8 cellular contexts compared by ENCODE assay signal in genomic region chr12:52531563-52532300, GRCh38. TPM values are rescaled to one million over a fixed set of nuclear protein-coding genes. Genes with fewer than 3 reads are reported as not detected.
"Had no signal": no experiment of that assay in that cellular context is flagged by ENCODE, and none has a peak within 500 bp of the region (broad histone marks: within the 10 kb centered on the region; RNA-seq: fewer than 3 reads in every experiment).

No MANE protein-coding gene starts in this region.

- ATAC-seq: activated naive CD4-positive, alpha-beta T cell treated with anti-CD3 and anti-CD28 coated beads, Interleukin-2, amount 50 U/mL, for 72 hours had no signal

- H3K36me3 Mint-ChIP-seq: activated naive CD4-positive, alpha-beta T cell treated with anti-CD3 and anti-CD28 coated beads, Interleukin-2, amount 50 U/mL, for 72 hours had no signal

- DNase-seq: activated CD4-positive, alpha-beta T cell treated with anti-CD3 and anti-CD28 coated beads for 48 hours; IMR-90; NCI-H187; NCI-H526 treated with DMSO at 0.1 percent for 48 hours; SHP77 had no signal

- H3K9me3 Mint-ChIP-seq: activated naive CD4-positive, alpha-beta T cell treated with anti-CD3 and anti-CD28 coated beads, Interleukin-2, amount 50 U/mL, for 72 hours had no signal

RNA-seq across cellular contexts. Expression of gene KRT5, which starts 11.5 kb away (rescaled TPM):
- total RNA-seq: activated naive CD4-positive, alpha-beta T cell treated with anti-CD3 and anti-CD28 coated beads, Interleukin-2, amount 50 U/mL, for 72 hours; IMR-90; M059J had no signal
- polyA plus RNA-seq: IMR-90 had no signal

RNA-seq across cellular contexts. Expression of gene KRT71, which starts 21.2 kb away (rescaled TPM):
- total RNA-seq: activated naive CD4-positive, alpha-beta T cell treated with anti-CD3 and anti-CD28 coated beads, Interleukin-2, amount 50 U/mL, for 72 hours; IMR-90; M059J; OCI-LY7 had no signal
- polyA plus RNA-seq: IMR-90 had no signal

RNA-seq across cellular contexts. Expression of gene KRT6A, which starts 38.7 kb away (rescaled TPM):
- total RNA-seq: activated naive CD4-positive, alpha-beta T cell treated with anti-CD3 and anti-CD28 coated beads, Interleukin-2, amount 50 U/mL, for 72 hours; IMR-90; M059J had no signal
- polyA plus RNA-seq: IMR-90 had no signal

RNA-seq across cellular contexts. Expression of gene KRT74, which starts 41.9 kb away (rescaled TPM):
- total RNA-seq: activated naive CD4-positive, alpha-beta T cell treated with anti-CD3 and anti-CD28 coated beads, Interleukin-2, amount 50 U/mL, for 72 hours; IMR-90; M059J; OCI-LY7 had no signal
- polyA plus RNA-seq: IMR-90 had no signal

RNA-seq across cellular contexts. Expression of gene KRT6C, which starts 58.1 kb away (rescaled TPM):
- total RNA-seq: activated naive CD4-positive, alpha-beta T cell treated with anti-CD3 and anti-CD28 coated beads, Interleukin-2, amount 50 U/mL, for 72 hours; IMR-90; M059J; OCI-LY7 had no signal
- polyA plus RNA-seq: IMR-90 had no signal
